11 cellular contexts compared by ENCODE assay signal in the genomic region with DNA sequence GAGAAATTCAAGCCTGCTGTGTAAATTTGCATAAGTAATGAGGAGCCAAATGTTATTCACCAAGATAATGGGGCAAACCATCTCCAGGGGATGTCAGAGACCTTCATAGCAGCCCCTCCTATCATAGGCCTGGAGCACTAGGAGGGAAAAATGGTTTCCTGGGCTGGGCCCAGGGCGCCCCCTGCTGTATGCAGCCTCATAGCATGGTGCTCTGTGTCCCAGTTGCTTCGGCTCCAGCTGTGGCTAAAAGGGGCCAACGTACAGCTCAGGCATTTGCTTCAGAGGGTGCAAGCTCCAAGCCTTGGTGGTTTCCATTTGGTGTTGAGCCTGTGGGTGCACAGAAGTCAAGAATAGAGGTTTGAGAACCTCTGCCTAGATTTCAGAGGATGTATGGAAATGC.
DNase-seq lines count a peak whose midpoint lies in the region; ATAC-seq, FAIRE-seq and TF ChIP-seq lines count a peak whose summit lies in the region.
"Had no signal": no experiment of that assay in that cellular context is flagged by ENCODE, and none has a peak within 500 bp of the region (broad histone marks: within the 10 kb centered on the region; RNA-seq: fewer than 3 reads in every experiment).

No MANE protein-coding gene starts in this region.

- H3K9me2 ChIP-seq in Karpas-422 (replicated peaks; ENCODE audit: insufficient read depth, low read length), result no peaks in the 10 kb centered on the region

- CTCF ChIA-PET in HepG2 (lab: Yijun Ruan, JAX; ENCODE audit: low intra/inter-chr PET ratio, low total read pairs) (no interaction called here), Calu3 (lab: Charles Lee) (no interaction called here)

- H3K36me3 ChIP-seq in HepG2 (replicated peaks in 1 of 2; ENCODE audit: control insufficient read depth in 1 of 2, insufficient read depth in 2 of 2, low read length in 2 of 2), result no peaks in the 10 kb centered on the region
- H3K36me3 ChIP-seq in right lobe of liver, result no peaks in the 10 kb centered on the region
- no peaks in the 10 kb centered on the region for H3K36me3 ChIP-seq in Karpas-422 (ENCODE audit: insufficient read depth, low read length)
- H3K36me3 ChIP-seq in endodermal cell (ENCODE audit: control insufficient read depth, insufficient read depth, low read length), result no peaks in the 10 kb centered on the region
- H3K36me3 ChIP-seq: heart right ventricle had no signal

- TF ChIP-seq EP300 in HepG2 (IDR thresholded peaks at IDR 0.05; ENCODE audit: low read depth in 2 of 2, low read length in 2 of 2), result no peak
- no peak for TF ChIP-seq EP300 in HepG2 (CRISPR knock-in tag; IDR thresholded peaks at IDR 0.05; ENCODE audit: borderline replicate concordance)

- H3K79me2 ChIP-seq in HepG2 (ENCODE audit: insufficient read depth, low read length) (no peaks in the 10 kb centered on the region), Karpas-422 (ENCODE audit: low read length) (no peaks in the 10 kb centered on the region)

- H3K27me3 Mint-ChIP-seq in endodermal cell (ENCODE audit: insufficient read depth), result peaks cover 2% of the 10 kb centered on the region
- H3K27me3 Mint-ChIP-seq in type B pancreatic cell, result no peaks in the 10 kb centered on the region
- H3K27me3 Mint-ChIP-seq in Calu3 (ENCODE audit: unreplicated experiment), result peaks cover 22% of the 10 kb centered on the region

- no peak for FAIRE-seq in HepG2 (lab: Jason Lieb, UNC)

- POLR2A ChIA-PET in HepG2 (lab: Yijun Ruan, JAX), result no interaction called here

- no peak overlapping the region for H2AFZ ChIP-seq in HepG2 (ENCODE audit: low read length)
- no peak overlapping the region for H2AFZ ChIP-seq in Karpas-422 (ENCODE audit: low read length)

- TF ChIP-seq CTCF in HepG2 (CRISPR knock-in tag; IDR thresholded peaks at IDR 0.05) (peak; percentile 26; the same call in 1 of the 2 replicates), right lobe of liver (IDR thresholded peaks at IDR 0.05) (peak in 2 of 4 donors; percentile 8 to 39), endodermal cell (conservative IDR thresholded peaks at IDR 0.05) (peak; percentile 47), type B pancreatic cell (conservative IDR thresholded peaks at IDR 0.05) (peak; percentile 20), Calu3 (IDR thresholded peaks at IDR 0.05; ENCODE audit: unreplicated experiment) (no peak)

- H3K27me3 ChIP-seq in HepG2 (ENCODE audit: control insufficient read depth in 1 of 2, insufficient read depth in 2 of 2, low read length in 2 of 2), result no peaks in the 10 kb centered on the region
- no peaks in the 10 kb centered on the region for H3K27me3 ChIP-seq in right lobe of liver
- no peaks in the 10 kb centered on the region for H3K27me3 ChIP-seq in Karpas-422 (ENCODE audit: low read length)
- no peaks in the 10 kb centered on the region for H3K27me3 ChIP-seq in endodermal cell (ENCODE audit: control insufficient read depth, insufficient read depth, low read length, poor library complexity, severe bottlenecking)

- H3K4me3 Mint-ChIP-seq in endodermal cell (no peak overlapping the region), type B pancreatic cell (no peak overlapping the region), Calu3 (ENCODE audit: low read depth, unreplicated experiment) (no peak overlapping the region)

- no peak overlapping the region for H3K9ac ChIP-seq in HepG2 (ENCODE audit: insufficient read depth, low read depth, low read length)
- H3K9ac ChIP-seq in Karpas-422 (ENCODE audit: low read length), result no peak overlapping the region
- no peak overlapping the region for H3K9ac ChIP-seq in endodermal cell (ENCODE audit: extremely low read depth, low read length, poor library complexity, severe bottlenecking)

- H3K4me2 ChIP-seq in HepG2 (ENCODE audit: low read depth, low read length) (no peak overlapping the region), Karpas-422 (ENCODE audit: low read depth, low read length, poor library complexity, severe bottlenecking) (no peak overlapping the region)

- no peak for TF ChIP-seq RAD21 in HepG2 (CRISPR knock-in tag; IDR thresholded peaks at IDR 0.05)

- no CpG with 5 or more reads among the region's 3 CpGs for WGBS in HepG2 (ENCODE audit: low lambda C conversion rate)
- no CpG with 5 or more reads among the region's 3 CpGs for WGBS in right lobe of liver (ENCODE audit: insufficient coverage, low coverage, low lambda C conversion rate, missing lambda C conversion rate)
- 92% methylated on average over 3 of the region's 3 CpGs; no CpG with 5 or more reads in 1 of the 2 experiments for WGBS in endodermal cell (ENCODE audit: insufficient coverage in 1 of 2, insufficient read length in 1 of 2), 2 experiments

- H3K9me3 Mint-ChIP-seq in endodermal cell (peaks cover 20% of the 10 kb centered on the region), type B pancreatic cell (peaks cover 10% of the 10 kb centered on the region), Calu3 (ENCODE audit: low read depth, unreplicated experiment) (peaks cover 6% of the 10 kb centered on the region)
- H3K9me3 Mint-ChIP-seq: activated naive CD4-positive, alpha-beta T cell treated with anti-CD3 and anti-CD28 coated beads, Interleukin-2, amount 50 U/mL, for 72 hours had no signal

- BruUV-seq in HepG2 (replicated peaks; lab: Mats Ljungman, UMichigan), result no TSS peak
- no TSS peak for BruUV-seq in Calu3 (replicated peaks; lab: Mats Ljungman, UMichigan)

- peaks cover 9% of the 10 kb centered on the region for H3K36me3 Mint-ChIP-seq in endodermal cell (ENCODE audit: low read depth)
- no peaks in the 10 kb centered on the region for H3K36me3 Mint-ChIP-seq in type B pancreatic cell
- H3K36me3 Mint-ChIP-seq in Calu3 (ENCODE audit: insufficient read depth, unreplicated experiment), result no peaks in the 10 kb centered on the region
- H3K36me3 Mint-ChIP-seq: activated naive CD4-positive, alpha-beta T cell treated with anti-CD3 and anti-CD28 coated beads, Interleukin-2, amount 50 U/mL, for 72 hours had no signal

- intact Hi-C loops in HepG2 (cut with micrococcal nuclease; ENCODE audit: unreplicated experiment), result no loop called here
- intact Hi-C loops in right lobe of liver (cut with DNase I), result no loop called here
- intact Hi-C loops in Calu3 (cut with micrococcal nuclease; ENCODE audit: unreplicated experiment), result no loop called here

- H3K27ac Mint-ChIP-seq in endodermal cell, result no peak overlapping the region
- no peak overlapping the region for H3K27ac Mint-ChIP-seq in type B pancreatic cell
- H3K27ac Mint-ChIP-seq in Calu3 (ENCODE audit: unreplicated experiment), result no peak overlapping the region
- H3K27ac Mint-ChIP-seq: activated naive CD4-positive, alpha-beta T cell treated with anti-CD3 and anti-CD28 coated beads, Interleukin-2, amount 50 U/mL, for 72 hours had no signal

- ATAC-seq in HepG2, result no peak
- no peak for ATAC-seq in right lobe of liver
- ATAC-seq in GM18505 (IDR thresholded peaks at IDR 0.05; ENCODE audit: unreplicated experiment), result no peak
- ATAC-seq: activated naive CD4-positive, alpha-beta T cell treated with anti-CD3 and anti-CD28 coated beads, Interleukin-2, amount 50 U/mL, for 72 hours; heart right ventricle had no signal

- TF ChIP-seq POLR2A in HepG2 (IDR thresholded peaks at IDR 0.05; ENCODE audit: insufficient read depth in 1 of 2, low read depth in 2 of 2, low read length in 2 of 2), result no peak
- TF ChIP-seq POLR2A in right lobe of liver (IDR thresholded peaks at IDR 0.05), result no peak
- TF ChIP-seq POLR2A in GM18505 (IDR thresholded peaks at IDR 0.05; ENCODE audit: borderline replicate concordance, extremely low read depth, insufficient read depth, insufficient read length), result no peak

- H3K4me1 ChIP-seq in HepG2 (ENCODE audit: insufficient read depth, low read length) (no peaks in the 10 kb centered on the region), right lobe of liver (no peaks in the 10 kb centered on the region), Karpas-422 (ENCODE audit: low read length) (no peaks in the 10 kb centered on the region), endodermal cell (ENCODE audit: control insufficient read depth, insufficient read depth, low read length) (no peaks in the 10 kb centered on the region)
- H3K4me1 ChIP-seq: heart right ventricle had no signal

- no peak overlapping the region for H3K27ac ChIP-seq in HepG2 (ENCODE audit: extremely low read length, insufficient read depth, low read length)
- H3K27ac ChIP-seq in right lobe of liver, result no peak overlapping the region
- no peak overlapping the region for H3K27ac ChIP-seq in Karpas-422 (ENCODE audit: low read length)
- H3K27ac ChIP-seq in endodermal cell (ENCODE audit: low read depth, low read length), result no peak overlapping the region
- H3K27ac ChIP-seq: heart right ventricle, VCaP had no signal

- no peaks in the 10 kb centered on the region for H3K9me3 ChIP-seq in HepG2 (ENCODE audit: low read length)
- H3K9me3 ChIP-seq in right lobe of liver, result no peaks in the 10 kb centered on the region
- H3K9me3 ChIP-seq in Karpas-422 (ENCODE audit: low read length), result no peaks in the 10 kb centered on the region
- no peaks in the 10 kb centered on the region for H3K9me3 ChIP-seq in endodermal cell (ENCODE audit: control insufficient read depth, low read length)
- H3K9me3 ChIP-seq: heart right ventricle had no signal

- DNase-seq in HepG2 (ENCODE audit: low spot score), result no peak
- no peak for DNase-seq in right lobe of liver
- DNase-seq in Karpas-422, result peak; percentile 74
- DNase-seq in endodermal cell, result peak; percentile 55
- no peak for DNase-seq in type B pancreatic cell (ENCODE audit: extremely low spot score, unreplicated experiment)
- no peak for DNase-seq in Calu3
- DNase-seq in SW480 (ENCODE audit: low spot score), result no peak
- DNase-seq: heart right ventricle had no signal

- no peaks in the 10 kb centered on the region for H4K20me1 ChIP-seq in HepG2 (ENCODE audit: insufficient read depth, low read length)
- no peaks in the 10 kb centered on the region for H4K20me1 ChIP-seq in Karpas-422 (ENCODE audit: insufficient read depth, low read depth, low read length)

- in situ Hi-C loops in HepG2 (cut with HindIII; ENCODE audit: extremely low pct_ligation_motif_present, low pct_unique_long_range_greater_than_20kb), result no loop called here

- peaks cover 16% of the 10 kb centered on the region for H3K4me1 Mint-ChIP-seq in endodermal cell
- H3K4me1 Mint-ChIP-seq in type B pancreatic cell (ENCODE audit: unreplicated experiment), result no peaks in the 10 kb centered on the region
- H3K4me1 Mint-ChIP-seq in Calu3 (ENCODE audit: low read depth, unreplicated experiment), result peaks cover 25% of the 10 kb centered on the region

- no peak overlapping the region for H3K4me3 ChIP-seq in HepG2 (replicated peaks in 1 of 3; ENCODE audit: insufficient read depth in 1 of 3, low read depth in 2 of 3, low read length in 3 of 3)
- H3K4me3 ChIP-seq in right lobe of liver, result no peak overlapping the region
- H3K4me3 ChIP-seq in Karpas-422 (ENCODE audit: low read length), result no peak overlapping the region
- H3K4me3 ChIP-seq in endodermal cell (ENCODE audit: low read length), result no peak overlapping the region
- H3K4me3 ChIP-seq: heart right ventricle had no signal

TF ChIP-seq in HepG2, 621 proteins besides CTCF, POLR2A, EP300 and RAD21:
- no peak for TF ChIP-seq MTF1 (CRISPR knock-in tag; IDR thresholded peaks at IDR 0.05)
- peak; percentile 28; the same call in 1 of the 2 replicates for TF ChIP-seq STAG1 (CRISPR knock-in tag; IDR thresholded peaks at IDR 0.05)

Comparison
In these comparisons a context has a peak if more than half of its experiments do, and no peak if none do; other contexts are left out.
1. DNase-seq: peak in Karpas-422 (single experiment) and endodermal cell (single experiment); none in HepG2 (single experiment), right lobe of liver (0 of 3), type B pancreatic cell (single experiment), Calu3 (single experiment) and SW480 (single experiment).